In the genomic region with DNA sequence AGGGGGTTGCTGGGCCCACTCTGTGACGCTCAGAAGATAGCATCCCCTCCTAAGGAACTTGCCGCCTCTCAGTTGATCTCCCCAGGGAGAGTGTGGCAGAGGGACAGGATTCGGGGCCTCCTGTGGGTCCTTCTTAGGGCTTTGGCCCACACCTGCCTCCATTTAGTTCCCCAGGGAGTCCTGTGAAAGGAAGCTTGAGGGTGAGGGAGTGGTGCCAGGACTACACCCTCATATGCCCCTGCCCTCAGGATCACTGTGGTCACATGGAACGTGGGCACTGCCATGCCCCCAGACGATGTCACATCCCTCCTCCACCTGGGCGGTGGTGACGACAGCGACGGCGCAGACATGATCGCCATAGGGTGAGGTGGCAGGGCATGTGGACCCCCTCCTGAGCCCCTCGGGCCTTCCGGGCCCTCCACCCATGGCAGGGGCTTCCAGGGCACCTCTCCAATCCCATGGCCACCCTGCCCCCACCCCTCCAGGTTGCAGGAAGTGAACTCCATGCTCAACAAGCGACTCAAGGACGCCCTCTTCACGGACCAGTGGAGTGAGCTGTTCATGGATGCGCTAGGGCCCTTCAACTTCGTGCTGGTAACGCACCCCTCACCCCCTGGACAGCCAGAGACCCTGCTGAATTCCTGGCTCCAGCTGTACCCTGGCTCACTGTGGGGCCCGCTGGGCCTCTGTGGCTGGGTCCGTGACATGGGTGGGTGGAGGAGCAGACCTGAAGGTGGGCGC, we compare ENCODE assay signal across 15 cellular contexts. TPM values are rescaled to one million over a fixed set of nuclear protein-coding genes. Genes with fewer than 3 reads are reported as not detected.
A peak's percentile ranks its signal among the peaks of the same experiment; 100 is the strongest.
DNase-seq lines count a peak whose midpoint lies in the region; ATAC-seq and TF ChIP-seq lines count a peak whose summit lies in the region.
"Had no signal": no experiment of that assay in that cellular context is flagged by ENCODE, and none has a peak within 500 bp of the region (broad histone marks: within the 10 kb centered on the region; RNA-seq: fewer than 3 reads in every experiment).

No MANE protein-coding gene starts in this region.

- no peak for TF ChIP-seq POLR2A in spleen (IDR thresholded peaks at IDR 0.05)
- no peak for TF ChIP-seq POLR2A in prostate gland (IDR thresholded peaks at IDR 0.05)

- H3K9me3 Mint-ChIP-seq in chondrocyte (ENCODE audit: low read depth) = no peaks in the 10 kb centered on the region

- H3K4me3 Mint-ChIP-seq in chondrocyte (ENCODE audit: unreplicated experiment) = no peak overlapping the region

- H3K9me3 ChIP-seq in DND-41 (ENCODE audit: insufficient read depth, low read length, severe bottlenecking) (no peaks in the 10 kb centered on the region), spleen (no peaks in the 10 kb centered on the region), prostate gland (no peaks in the 10 kb centered on the region)

- peak; percentile 47 for ATAC-seq in DND-41 (ENCODE audit: insufficient read depth, low read depth)

- H3K4me1 Mint-ChIP-seq in chondrocyte (ENCODE audit: low read depth) = peaks cover 14% of the 10 kb centered on the region

- peak; percentile 13 for DNase-seq in DND-41
- peak; percentile 17 for DNase-seq in NCI-H1436 (lab: John Stamatoyannopoulos, UW)
- peak; percentile 60 for DNase-seq in chondrocyte (ENCODE audit: low spot score)
- peak; percentile 54 for DNase-seq in spleen
- DNase-seq in NCI-H1048 (lab: John Stamatoyannopoulos, UW) = no peak
- no peak for DNase-seq in prostate gland (ENCODE audit: low spot score)
- no peak for DNase-seq in NCI-H748 treated with DMSO at 0.1 percent for 48 hours (lab: John Stamatoyannopoulos, UW)
- DNase-seq: COR-L47, GF-D8, GOT3, NCI-H146, RPMI8226, T-helper 2 cell had no signal

- no peaks in the 10 kb centered on the region for H3K79me2 ChIP-seq in DND-41 (ENCODE audit: insufficient read depth, low read length)

- TF ChIP-seq CTCF in DND-41 (IDR thresholded peaks at IDR 0.05; ENCODE audit: borderline replicate concordance, extremely low read depth, low read length, poor library complexity, severe bottlenecking) = no peak
- no peak for TF ChIP-seq CTCF in chondrocyte (IDR thresholded peaks at IDR 0.05)
- TF ChIP-seq CTCF in spleen (IDR thresholded peaks at IDR 0.05 in 8 of 11, conservative IDR thresholded peaks at IDR 0.05 in 3 of 11) = no peak
- no peak for TF ChIP-seq CTCF in prostate gland (IDR thresholded peaks at IDR 0.05)

- H4K20me1 ChIP-seq in DND-41 (ENCODE audit: insufficient read depth, low read length) = no peaks in the 10 kb centered on the region

- H3K4me2 ChIP-seq in DND-41 (ENCODE audit: insufficient read depth, low read length) = no peak overlapping the region

- H3K4me3 ChIP-seq in DND-41 (ENCODE audit: low read depth in 1 of 2, low read length in 2 of 2) (no peak overlapping the region), spleen (no peak overlapping the region), prostate gland (no peak overlapping the region)

- no peaks in the 10 kb centered on the region for H3K27me3 ChIP-seq in DND-41 (ENCODE audit: insufficient read depth, low read length, poor library complexity)
- peaks cover 0 to 20% (median 0%) of the 10 kb centered on the region in 7 donors for H3K27me3 ChIP-seq in spleen (replicated peaks in 1 of 7)
- H3K27me3 ChIP-seq in prostate gland (replicated peaks; ENCODE audit: insufficient read depth) = no peaks in the 10 kb centered on the region

- H3K36me3 Mint-ChIP-seq in chondrocyte (ENCODE audit: low read depth) = no peaks in the 10 kb centered on the region

- no peaks in the 10 kb centered on the region for H3K27me3 Mint-ChIP-seq in chondrocyte (ENCODE audit: low read depth)

- 82 to 86% (median 84%) methylated on average over 16 to 22 of the region's 22 CpGs for WGBS in spleen, 5 donors
- WGBS in prostate gland = 90% methylated on average over 21 of the region's 22 CpGs

- no peaks in the 10 kb centered on the region for H3K36me3 ChIP-seq in DND-41 (ENCODE audit: insufficient read depth, low read length)
- H3K36me3 ChIP-seq in spleen = no peaks in the 10 kb centered on the region
- no peaks in the 10 kb centered on the region for H3K36me3 ChIP-seq in prostate gland

- intact Hi-C loops in spleen (cut with DNase I; ENCODE audit: low total_unique reads) = no loop called here
- intact Hi-C loops in prostate gland (cut with DNase I) = no loop called here

- H3K27ac Mint-ChIP-seq in chondrocyte (ENCODE audit: unreplicated experiment) = no peak overlapping the region

- H3K4me1 ChIP-seq in DND-41 (ENCODE audit: insufficient read depth, low read length) (no peaks in the 10 kb centered on the region), spleen (peaks cover 0 to 15% (median 4%) of the 10 kb centered on the region in 6 donors), prostate gland (replicated peaks) (peaks cover 12% of the 10 kb centered on the region)

- H3K27ac ChIP-seq in DND-41 (ENCODE audit: low read length) (no peak overlapping the region), spleen (no peak overlapping the region), prostate gland (no peak overlapping the region)
- H3K27ac ChIP-seq: C4-2B had no signal

- no peak overlapping the region for H2AFZ ChIP-seq in DND-41 (ENCODE audit: low read depth, low read length)

- no peak overlapping the region for H3K9ac ChIP-seq in DND-41 (ENCODE audit: low read depth, low read length)

RNA-seq across cellular contexts. Expression of a gene that starts 3.5 kb away (rescaled TPM):
- total RNA-seq in chondrocyte (3.5 to 5.9 TPM (median 5.2 TPM) in 3 replicates), spleen (under 1 TPM in 5 of 7 donors, not detected in 2; 0.23 to 0.87 (median 0.60) TPM), prostate gland (10 to 100 TPM; 14.4 to 33.3 TPM)
- polyA plus RNA-seq in spleen = under 1 TPM; 0.14 to 0.51 (median 0.33) TPM

RNA-seq across cellular contexts. Expression of a gene that starts 14.0 kb away (rescaled TPM):
- 0.07 to 0.13 TPM in 2 of 3 replicates, not detected in the other for total RNA-seq in chondrocyte
- not detected for total RNA-seq in spleen
- not detected for polyA plus RNA-seq in spleen
- 1 to 10 TPM in 1 of 2 donors, under 1 TPM in 1; 0.23 to 1.5 TPM for total RNA-seq in prostate gland
- total RNA-seq: OCI-LY7 had no signal

RNA-seq across cellular contexts. Expression of a gene that starts 18.9 kb away (rescaled TPM):
- total RNA-seq in chondrocyte (200 to 228 TPM (median 217 TPM) in 3 replicates), spleen (10 to 100 TPM; 47.0 to 74.4 (median 66.7) TPM), prostate gland (100 to 1,000 TPM; 382 to 434 TPM)
- polyA plus RNA-seq in spleen = 100 to 1,000 TPM; 119 to 151 (median 138) TPM

RNA-seq across cellular contexts. Expression of a gene that starts 33.7 kb away (rescaled TPM):
- total RNA-seq in chondrocyte (28.6 to 36.9 TPM (median 35.8 TPM) in 3 replicates), spleen (10 to 100 TPM; 22.6 to 28.5 (median 25.7) TPM), prostate gland (10 to 100 TPM; 59.2 to 75.6 TPM)
- polyA plus RNA-seq in spleen = 10 to 100 TPM; 12.4 to 19.3 (median 12.5) TPM

RNA-seq across cellular contexts. Expression of a gene that starts 45.2 kb away (rescaled TPM):
- total RNA-seq in chondrocyte = 37.9 to 58.1 TPM (median 47.2 TPM) in 3 replicates
- 100 to 1,000 TPM; 124 to 230 (median 159) TPM for total RNA-seq in spleen
- 10 to 100 TPM; 21.2 to 88.9 (median 47.0) TPM for polyA plus RNA-seq in spleen
- 100 to 1,000 TPM; 200 to 209 TPM for total RNA-seq in prostate gland

Comparison
In these comparisons a context has a peak if more than half of its experiments do, and no peak if none do; other contexts are left out.
1. DNase-seq: peak in DND-41 (single experiment), NCI-H1436 (single experiment), chondrocyte (single experiment) and spleen (single experiment); none in NCI-H1048 (single experiment), prostate gland (single experiment) and NCI-H748 treated with DMSO at 0.1 percent for 48 hours (single experiment).